In the genomic region with DNA sequence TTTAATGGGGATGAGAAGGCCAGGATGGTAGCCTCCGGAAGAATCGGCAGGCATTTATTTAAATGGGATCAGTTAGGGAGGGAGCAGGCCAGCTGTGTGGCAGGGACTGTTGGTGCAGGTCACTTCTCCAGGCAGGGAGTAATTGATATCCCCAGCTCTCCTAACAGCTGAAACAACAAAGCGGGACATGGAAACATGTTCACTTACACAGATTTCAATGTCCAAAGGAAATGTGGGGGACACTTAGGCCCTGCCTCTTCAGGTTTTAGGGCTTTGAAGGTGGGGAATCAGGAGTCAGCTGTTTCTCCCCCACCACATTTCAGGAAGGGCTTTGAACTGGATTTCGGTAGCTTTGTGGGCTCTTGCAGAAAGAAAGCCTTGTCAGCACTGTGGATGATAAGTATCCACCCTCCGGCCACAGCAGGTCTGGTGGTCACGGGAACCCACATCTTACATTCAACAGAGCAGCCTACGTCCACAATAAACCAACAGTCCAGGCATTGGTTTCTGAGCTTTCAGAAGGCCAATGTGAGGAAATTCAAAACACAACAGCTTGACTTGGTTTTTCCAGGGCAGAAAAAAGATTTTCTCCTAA, we compare ENCODE assay signal across 1 cellular context.
TF ChIP-seq lines count a peak whose summit lies in the region.

No MANE protein-coding gene starts in this region.

TF ChIP-seq in IMR-90, 13 proteins besides CTCF, POLR2A, EP300 and RAD21 (continued from another document):
- TF ChIP-seq RCOR1 (IDR thresholded peaks at IDR 0.05; ENCODE audit: insufficient replicate concordance, low read length) = no peak
- TF ChIP-seq RFX5 (IDR thresholded peaks at IDR 0.05; ENCODE audit: low read depth, low read length) = no peak
- no peak for TF ChIP-seq MAZ (IDR thresholded peaks at IDR 0.05; ENCODE audit: borderline replicate concordance, low read depth, low read length)
- TF ChIP-seq MAFK (IDR thresholded peaks at IDR 0.05; ENCODE audit: low read depth, low read length) = no peak
- TF ChIP-seq SMC3 (IDR thresholded peaks at IDR 0.05; ENCODE audit: low read depth, low read length) = no peak
- TF ChIP-seq, protein P1, sequence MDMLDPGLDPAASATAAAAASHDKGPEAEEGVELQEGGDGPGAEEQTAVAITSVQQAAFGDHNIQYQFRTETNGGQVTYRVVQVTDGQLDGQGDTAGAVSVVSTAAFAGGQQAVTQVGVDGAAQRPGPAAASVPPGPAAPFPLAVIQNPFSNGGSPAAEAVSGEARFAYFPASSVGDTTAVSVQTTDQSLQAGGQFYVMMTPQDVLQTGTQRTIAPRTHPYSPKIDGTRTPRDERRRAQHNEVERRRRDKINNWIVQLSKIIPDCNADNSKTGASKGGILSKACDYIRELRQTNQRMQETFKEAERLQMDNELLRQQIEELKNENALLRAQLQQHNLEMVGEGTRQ (IDR thresholded peaks at IDR 0.05; ENCODE audit: low read depth, low read length) = no peak
